In genomic region chr19:6813659-6814058, GRCh38 we compare ENCODE assay signal across 26 cellular contexts. TPM values are rescaled to one million over a fixed set of nuclear protein-coding genes. Genes with fewer than 3 reads are reported as not detected.
A peak's percentile ranks its signal among the peaks of the same experiment; 100 is the strongest.
DNase-seq lines count a peak whose midpoint lies in the region; ATAC-seq, FAIRE-seq and TF ChIP-seq lines count a peak whose summit lies in the region.
"Had no signal": no experiment of that assay in that cellular context is flagged by ENCODE, and none has a peak within 500 bp of the region (broad histone marks: within the 10 kb centered on the region; RNA-seq: fewer than 3 reads in every experiment).

No MANE protein-coding gene starts in this region.

- H3K4me1 Mint-ChIP-seq in activated T-cell treated with anti-CD3 and anti-CD28 coated beads, Interleukin-2, amount 50 U/mL, for 24 hours (ENCODE audit: low read depth): peaks cover 76% of the 10 kb centered on the region
- H3K4me1 Mint-ChIP-seq in T-cell (peaks cover 71 to 73% (median 72%) of the 10 kb centered on the region in 3 donors), Caco-2 (ENCODE audit: low read depth, unreplicated experiment) (no peaks in the 10 kb centered on the region)
- H3K4me1 Mint-ChIP-seq in activated naive CD8-positive, alpha-beta T cell treated with anti-CD3 and anti-CD28 coated beads, Interleukin-2, amount 50 U/mL, for 24 hours: peaks cover 73% of the 10 kb centered on the region
- H3K4me1 Mint-ChIP-seq in stimulated activated effector memory CD8-positive, alpha-beta T cell treated with anti-CD3 and anti-CD28 coated beads, Interleukin-12 subunit alpha, Interleukin-12 subunit beta, amount 100 ng/mL, for 72 hours: peaks cover 72% of the 10 kb centered on the region

- no peak for FAIRE-seq in urothelium cell line (lab: Jason Lieb, UNC)
- FAIRE-seq: RCC 7860 had no signal

- H3K9me3 ChIP-seq in Caco-2: no peaks in the 10 kb centered on the region
- H3K9me3 ChIP-seq: BE2C had no signal

- BruUV-seq in Caco-2 (replicated peaks; lab: Mats Ljungman, UMichigan): no TSS peak

- no peaks in the 10 kb centered on the region for H3K36me3 ChIP-seq in Caco-2 (ENCODE audit: control insufficient read depth, insufficient read depth, low read length)
- H3K36me3 ChIP-seq: BE2C, HAP-1, upper lobe of left lung had no signal

- H3K4me3 Mint-ChIP-seq in activated T-cell treated with anti-CD3 and anti-CD28 coated beads, Interleukin-2, amount 50 U/mL, for 24 hours: no peak overlapping the region
- H3K4me3 Mint-ChIP-seq in T-cell (no peak overlapping the region), Caco-2 (ENCODE audit: unreplicated experiment) (no peak overlapping the region)
- H3K4me3 Mint-ChIP-seq in activated naive CD8-positive, alpha-beta T cell treated with anti-CD3 and anti-CD28 coated beads, Interleukin-2, amount 50 U/mL, for 24 hours: peak overlapping the region; percentile 1
- H3K4me3 Mint-ChIP-seq in stimulated activated effector memory CD8-positive, alpha-beta T cell treated with anti-CD3 and anti-CD28 coated beads, Interleukin-12 subunit alpha, Interleukin-12 subunit beta, amount 100 ng/mL, for 72 hours: no peak overlapping the region
- H3K4me3 Mint-ChIP-seq: memory B cell had no signal

- H3K4me1 ChIP-seq in Caco-2: no peaks in the 10 kb centered on the region
- H3K4me1 ChIP-seq: BE2C, HAP-1, upper lobe of left lung had no signal

- CTCF ChIA-PET in T-cell (lab: Charles Lee) (interaction anchor here (0.5 to 1.1 kb wide), 3 partner anchors 61 to 78 kb away, joined by 3 to 4 read pairs (median 3); no protein-coding TSS in a partner anchor), Caco-2 (lab: Charles Lee) (no interaction called here)

- H3K4me3 ChIP-seq in Caco-2 (ENCODE audit: low read depth, low read length): no peak overlapping the region
- H3K4me3 ChIP-seq: HAP-1, upper lobe of left lung had no signal

- peak; percentile 45 to 61 (median 53) for ATAC-seq in T-cell (replicated peaks in 1 of 4)
- no peak for ATAC-seq in activated naive CD8-positive, alpha-beta T cell treated with anti-CD3 and anti-CD28 coated beads, Interleukin-2, amount 50 U/mL, for 24 hours
- peak; percentile 63 for ATAC-seq in stimulated activated effector memory CD8-positive, alpha-beta T cell treated with anti-CD3 and anti-CD28 coated beads, Interleukin-12 subunit alpha, Interleukin-12 subunit beta, amount 100 ng/mL, for 72 hours

- TF ChIP-seq CTCF in Caco-2 (IDR thresholded peaks at IDR 0.05; ENCODE audit: insufficient read depth in 1 of 2, low read depth in 1 of 2, low read length in 1 of 2, severe bottlenecking in 1 of 2, unreplicated experiment in 1 of 2): no peak

- intact Hi-C loops in Caco-2 (cut with micrococcal nuclease; ENCODE audit: unreplicated experiment): no loop called here

- peak overlapping the region; percentile 84 for H3K27ac Mint-ChIP-seq in activated T-cell treated with anti-CD3 and anti-CD28 coated beads, Interleukin-2, amount 50 U/mL, for 24 hours
- H3K27ac Mint-ChIP-seq in T-cell (peak overlapping the region; percentile 60 to 84), Caco-2 (ENCODE audit: unreplicated experiment) (no peak overlapping the region)
- H3K27ac Mint-ChIP-seq in activated naive CD8-positive, alpha-beta T cell treated with anti-CD3 and anti-CD28 coated beads, Interleukin-2, amount 50 U/mL, for 24 hours: no peak overlapping the region
- peak overlapping the region; percentile 51 for H3K27ac Mint-ChIP-seq in stimulated activated effector memory CD8-positive, alpha-beta T cell treated with anti-CD3 and anti-CD28 coated beads, Interleukin-12 subunit alpha, Interleukin-12 subunit beta, amount 100 ng/mL, for 72 hours

- H3K27me3 Mint-ChIP-seq in activated T-cell treated with anti-CD3 and anti-CD28 coated beads, Interleukin-2, amount 50 U/mL, for 24 hours: no peaks in the 10 kb centered on the region
- H3K27me3 Mint-ChIP-seq in T-cell (no peaks in the 10 kb centered on the region), Caco-2 (ENCODE audit: insufficient read depth, unreplicated experiment) (peaks cover 7% of the 10 kb centered on the region)
- H3K27me3 Mint-ChIP-seq in activated naive CD8-positive, alpha-beta T cell treated with anti-CD3 and anti-CD28 coated beads, Interleukin-2, amount 50 U/mL, for 24 hours: no peaks in the 10 kb centered on the region
- H3K27me3 Mint-ChIP-seq: memory B cell had no signal

- peaks cover 7% of the 10 kb centered on the region for H3K9me3 Mint-ChIP-seq in activated T-cell treated with anti-CD3 and anti-CD28 coated beads, Interleukin-2, amount 50 U/mL, for 24 hours
- H3K9me3 Mint-ChIP-seq in T-cell (peaks cover 0 to 3% (median 0%) of the 10 kb centered on the region in 3 donors), Caco-2 (ENCODE audit: unreplicated experiment) (peaks cover 9% of the 10 kb centered on the region)
- peaks cover 6% of the 10 kb centered on the region for H3K9me3 Mint-ChIP-seq in activated naive CD8-positive, alpha-beta T cell treated with anti-CD3 and anti-CD28 coated beads, Interleukin-2, amount 50 U/mL, for 24 hours
- no peaks in the 10 kb centered on the region for H3K9me3 Mint-ChIP-seq in stimulated activated effector memory CD8-positive, alpha-beta T cell treated with anti-CD3 and anti-CD28 coated beads, Interleukin-12 subunit alpha, Interleukin-12 subunit beta, amount 100 ng/mL, for 72 hours

- H3K27me3 ChIP-seq in Caco-2 (replicated peaks; ENCODE audit: control insufficient read depth, insufficient read depth, low read length): no peaks in the 10 kb centered on the region
- H3K27me3 ChIP-seq: BE2C, upper lobe of left lung had no signal

- DNase-seq in activated T-cell treated with anti-CD3 and anti-CD28 coated beads, Interleukin-2, amount 50 U/mL, for 24 hours: no peak
- no peak for DNase-seq in activated T-cell treated with anti-CD3 and anti-CD28 coated beads, Interleukin-2, amount 50 U/mL, for 1 hour
- DNase-seq in T-cell (no peak), Caco-2 (no peak), urothelium cell line (ENCODE audit: low spot score) (no peak), GF-D8 (lab: John Stamatoyannopoulos, UW) (no peak)
- DNase-seq in activated naive CD8-positive, alpha-beta T cell treated with anti-CD3 and anti-CD28 coated beads, Interleukin-2, amount 50 U/mL, for 24 hours: no peak
- DNase-seq in stimulated activated effector memory CD8-positive, alpha-beta T cell treated with anti-CD3 and anti-CD28 coated beads, Interleukin-12 subunit alpha, Interleukin-12 subunit beta, amount 100 ng/mL, for 72 hours (ENCODE audit: low spot score in 2 of 2): no peak
- DNase-seq: activated CD4-positive, alpha-beta T cell treated with anti-CD3 and anti-CD28 coated beads, Interleukin-2, amount 50 U/mL, for 1 hour; activated T-cell treated with anti-CD3 and anti-CD28 coated beads for 4 hours; BE2C; erythroblast; KG1; MM.1S; NCI-H146; NCI-H510A treated with DMSO at 0.1 percent for 48 hours; nucleus accumbens; stimulated activated CD8-positive, alpha-beta memory T cell treated with anti-CD3 and anti-CD28 coated beads, Interleukin-4, amount 100 ng/mL, for 48 hours; substantia nigra; upper lobe of left lung had no signal

- peaks cover 58% of the 10 kb centered on the region for H3K36me3 Mint-ChIP-seq in activated T-cell treated with anti-CD3 and anti-CD28 coated beads, Interleukin-2, amount 50 U/mL, for 24 hours (ENCODE audit: low read depth)
- H3K36me3 Mint-ChIP-seq in T-cell (peaks cover 35% of the 10 kb centered on the region), Caco-2 (ENCODE audit: insufficient read depth, unreplicated experiment) (no peaks in the 10 kb centered on the region)
- H3K36me3 Mint-ChIP-seq in activated naive CD8-positive, alpha-beta T cell treated with anti-CD3 and anti-CD28 coated beads, Interleukin-2, amount 50 U/mL, for 24 hours (ENCODE audit: low read depth): peaks cover 40% of the 10 kb centered on the region
- H3K36me3 Mint-ChIP-seq in stimulated activated effector memory CD8-positive, alpha-beta T cell treated with anti-CD3 and anti-CD28 coated beads, Interleukin-12 subunit alpha, Interleukin-12 subunit beta, amount 100 ng/mL, for 72 hours: peaks cover 44% of the 10 kb centered on the region

- POLR2A ChIA-PET in T-cell (lab: Charles Lee) (no interaction called here), Caco-2 (lab: Charles Lee) (no interaction called here)

RNA-seq across cellular contexts. Expression of gene VAV1, which starts 41.2 kb away (rescaled TPM):
- total RNA-seq in T-cell (100 to 1,000 TPM in 2 of 5 donors, 10 to 100 TPM in 3; 82.5 to 114 (median 92.2) TPM), Caco-2 (2022) (not detected in 2 replicates)
- total RNA-seq: chondrocyte, fibroblast of villous mesenchyme had no signal

RNA-seq across cellular contexts. Expression of gene SH2D3A, which starts 46.4 kb away (rescaled TPM):
- total RNA-seq in T-cell: 10 to 100 TPM; 61.7 to 83.7 (median 73.6) TPM
- 20.5 and 24.5 TPM in 2 replicates for total RNA-seq in Caco-2 (2022)
- total RNA-seq: skeletal muscle tissue had no signal

Comparison
In these comparisons a context has a peak if more than half of its experiments do, and no peak if none do; other contexts are left out.
1. H3K27ac Mint-ChIP-seq: peak in activated T-cell treated with anti-CD3 and anti-CD28 coated beads, Interleukin-2, amount 50 U/mL, for 24 hours (single experiment), T-cell (2 of 2) and stimulated activated effector memory CD8-positive, alpha-beta T cell treated with anti-CD3 and anti-CD28 coated beads, Interleukin-12 subunit alpha, Interleukin-12 subunit beta, amount 100 ng/mL, for 72 hours (single experiment); none in activated naive CD8-positive, alpha-beta T cell treated with anti-CD3 and anti-CD28 coated beads, Interleukin-2, amount 50 U/mL, for 24 hours (single experiment) and Caco-2 (single experiment).
2. RNA of gene VAV1, which starts 41.2 kb away (total RNA-seq): 82.5 to 114 TPM in T-cell; not detected in Caco-2; every median in the first group is over 10 times any median in the second.